In genomic region chr3:46881819-46882376, GRCh38 we compare ENCODE assay signal across 8 cellular contexts. TPM values are rescaled to one million over a fixed set of nuclear protein-coding genes. Genes with fewer than 3 reads are reported as not detected.
DNase-seq lines count a peak whose midpoint lies in the region; TF ChIP-seq lines count a peak whose summit lies in the region.

No MANE protein-coding gene starts in this region.

- no peaks in the 10 kb centered on the region for H4K20me1 ChIP-seq in OCI-LY1 (ENCODE audit: insufficient read depth, low read length)

- H3K36me3 ChIP-seq in OCI-LY1 (ENCODE audit: insufficient read depth, low read length) (no peaks in the 10 kb centered on the region), colonic mucosa (no peaks in the 10 kb centered on the region), mesodermal cell (ENCODE audit: control insufficient read depth, insufficient read depth, low read length) (no peaks in the 10 kb centered on the region)

- WGBS in mesodermal cell (ENCODE audit: insufficient coverage in 2 of 2), 2 experiments: 0 to 1% methylated on average over 29 to 43 of the region's 65 CpGs

- H3K9me2 ChIP-seq in OCI-LY1 (ENCODE audit: low read depth, low read length): no peaks in the 10 kb centered on the region

- no peak overlapping the region for H2AFZ ChIP-seq in OCI-LY1 (ENCODE audit: low read length)

- no peaks in the 10 kb centered on the region for H3K79me2 ChIP-seq in OCI-LY1 (ENCODE audit: insufficient read depth, low read length)

- H3K4me1 ChIP-seq in OCI-LY1 (ENCODE audit: insufficient read depth, low read length, severe bottlenecking) (peaks cover 6% of the 10 kb centered on the region), colonic mucosa (peaks cover 7% of the 10 kb centered on the region), mesodermal cell (ENCODE audit: control insufficient read depth, insufficient read depth, low read length, poor library complexity, severe bottlenecking) (peaks cover 38% of the 10 kb centered on the region)

- peak overlapping the region; percentile 20; the same call in 1 of the 2 replicates for H3K4me2 ChIP-seq in OCI-LY1 (ENCODE audit: low read length)

- H3F3A ChIP-seq in OCI-LY1 (ENCODE audit: insufficient read depth, low read length): no peaks in the 10 kb centered on the region

- H3K9me3 ChIP-seq in AG04450 (ENCODE audit: control insufficient read depth, insufficient read depth, low read length) (no peaks in the 10 kb centered on the region; the same call in 1 of the 2 replicates), OCI-LY1 (ENCODE audit: low read length) (no peaks in the 10 kb centered on the region), colonic mucosa (no peaks in the 10 kb centered on the region), mesodermal cell (ENCODE audit: control insufficient read depth, low read length) (no peaks in the 10 kb centered on the region)

- intact Hi-C loops in colonic mucosa (cut with DNase I): no loop called here

- no peak overlapping the region for H3K9ac ChIP-seq in OCI-LY1 (ENCODE audit: low read length)
- H3K9ac ChIP-seq in colonic mucosa (ENCODE audit: low read depth in 2 of 2, low read length in 2 of 2): peak overlapping the region in 1 of 2 donors; percentile 43

- no peak for DNase-seq in AG04450 (ENCODE audit: low read depth, low spot score)
- DNase-seq in colonic mucosa: no peak
- DNase-seq in NOMO-1 treated with DMSO at 0.1 percent for 48 hours (lab: John Stamatoyannopoulos, UW; ENCODE audit: unreplicated experiment): no peak
- DNase-seq in SW 1271 (lab: John Stamatoyannopoulos, UW): no peak
- DNase-seq in T-helper 9 cell: no peak
- DNase-seq in glomerular visceral epithelial cell (ENCODE audit: extremely low spot score): no peak

- no peak for TF ChIP-seq CTCF in AG04450 (IDR thresholded peaks at IDR 0.05; ENCODE audit: low read depth, low read length)
- no peak for TF ChIP-seq CTCF in OCI-LY1 (IDR thresholded peaks at IDR 0.05; ENCODE audit: low read length)
- no peak for TF ChIP-seq CTCF in colonic mucosa (IDR thresholded peaks at IDR 0.05)

- no peak overlapping the region for H3K27ac ChIP-seq in AG04450 (ENCODE audit: low read depth, low read length)
- H3K27ac ChIP-seq in OCI-LY1 (ENCODE audit: low read depth, low read length, poor library complexity, severe bottlenecking): no peak overlapping the region
- H3K27ac ChIP-seq in colonic mucosa: peak overlapping the region; percentile 19
- H3K27ac ChIP-seq in mesodermal cell (ENCODE audit: low read depth, low read length, severe bottlenecking): no peak overlapping the region

- H3K27me3 ChIP-seq in AG04450 (ENCODE audit: control insufficient read depth, insufficient read depth, low read length): peaks cover 55% of the 10 kb centered on the region
- H3K27me3 ChIP-seq in OCI-LY1 (ENCODE audit: insufficient read depth, low read length): peaks cover 10% of the 10 kb centered on the region; the same call in 1 of the 2 replicates
- H3K27me3 ChIP-seq in colonic mucosa: peaks cover 43% of the 10 kb centered on the region

- peak overlapping the region; percentile 49 for H3K4me3 ChIP-seq in AG04450 (ENCODE audit: low read depth, low read length)
- H3K4me3 ChIP-seq in OCI-LY1 (ENCODE audit: low read depth, low read length, poor library complexity, severe bottlenecking): no peak overlapping the region
- H3K4me3 ChIP-seq in colonic mucosa: peak overlapping the region; percentile 27
- H3K4me3 ChIP-seq in mesodermal cell (ENCODE audit: extremely low read depth, insufficient read depth, low read length, poor library complexity, severe bottlenecking): peak overlapping the region; percentile 54

- POLR2A ChIA-PET in AG04450 (lab: Yijun Ruan, JAX): no interaction called here

- CTCF ChIA-PET in AG04450 (lab: Charles Lee): interaction anchor here (0.7 to 2.8 kb wide), 2 partner anchors 13 to 420 kb away, joined by 5 to 12 read pairs; no protein-coding TSS in a partner anchor

RNA-seq across cellular contexts. Expression of gene PTH1R, which starts 4.4 kb away (rescaled TPM):
- 0.05 and 0.09 TPM in 2 replicates for polyA plus RNA-seq in AG04450 (2011; rRNA removed)
- polyA minus RNA-seq in AG04450 (2011; rRNA and poly(A)+ RNA removed): not detected in 2 replicates
- total RNA-seq in colonic mucosa: under 1 TPM; 0.69 to 0.86 TPM
- polyA plus RNA-seq in mesodermal cell (2013, experiment 1 of 2): 35.5 TPM
- 25.6 TPM for polyA plus RNA-seq in mesodermal cell (2013, experiment 2 of 2)

RNA-seq across cellular contexts. Expression of gene MYL3, which starts 18.7 kb away (rescaled TPM):
- not detected in 2 replicates for polyA plus RNA-seq in AG04450 (2011; rRNA removed)
- polyA minus RNA-seq in AG04450 (2011; rRNA and poly(A)+ RNA removed): not detected in 2 replicates
- total RNA-seq in colonic mucosa: 1 to 10 TPM in 1 of 2 donors, not detected in 1; 1.7 TPM
- 4.7 TPM for polyA plus RNA-seq in mesodermal cell (2013, experiment 1 of 2)
- polyA plus RNA-seq in mesodermal cell (2013, experiment 2 of 2): 4.4 TPM
